ENCODE assay signal across 22 cellular contexts in genomic region chr1:83053446-83053845, GRCh38.
"Had no signal": no experiment of that assay in that cellular context is flagged by ENCODE, and none has a peak within 500 bp of the region (broad histone marks: within the 10 kb centered on the region; RNA-seq: fewer than 3 reads in every experiment).

No MANE protein-coding gene starts in this region.

- H3K36me3 ChIP-seq: brain microvascular endothelial cell had no signal

- DNase-seq: activated CD4-positive, alpha-beta T cell treated with anti-CD3 and anti-CD28 coated beads for 48 hours; activated CD4-positive, alpha-beta T cell treated with anti-CD3 and anti-CD28 coated beads, Interleukin-2, amount 50 U/mL, for 1 hour; activated CD4-positive, alpha-beta T cell treated with anti-CD3 and anti-CD28 coated beads, Interleukin-2, amount 50 U/mL, for 48 hours; activated CD8-positive, alpha-beta memory T cell treated with anti-CD3 and anti-CD28 coated beads for 24 hours; activated CD8-positive, alpha-beta T cell treated with anti-CD3 and anti-CD28 coated beads for 36 hours; activated effector memory CD4-positive, alpha-beta T cell treated with Interleukin-2 at 50 U/mL for 16 hours; activated gamma-delta T cell treated with Interleukin-2 at 50 U/mL for 16 hours; activated naive CD4-positive, alpha-beta T cell treated with anti-CD3 and anti-CD28 coated beads, Interleukin-2, amount 50 U/mL, for 16 hours; activated naive CD4-positive, alpha-beta T cell treated with Interleukin-2 at 50 U/mL for 16 hours; activated T-cell treated with anti-CD3 and anti-CD28 coated beads, Interleukin-2, amount 50 U/mL, for 4 hours; amniotic stem cell; anterior cingulate cortex; brain microvascular endothelial cell; cortex of kidney; dermis blood vessel endothelial cell; effector CD8-positive, alpha-beta T cell; foreskin fibroblast; head of caudate nucleus; T-helper 2 cell had no signal

- H3K27ac ChIP-seq: brain microvascular endothelial cell had no signal

- ATAC-seq: activated CD8-positive, alpha-beta T cell treated with anti-CD3 and anti-CD28 coated beads for 36 hours; activated T-cell treated with anti-CD3 and anti-CD28 coated beads, Interleukin-2, amount 50 U/mL, for 4 hours; activated T-helper 17 cell treated with anti-CD3 and anti-CD28 coated beads, Interleukin-2, amount 50 U/mL, for 72 hours; esophagus mucosa; WTC11 had no signal

- H3K27me3 ChIP-seq: brain microvascular endothelial cell had no signal
